ENCODE assay signal across 1 cellular context in the genomic region with DNA sequence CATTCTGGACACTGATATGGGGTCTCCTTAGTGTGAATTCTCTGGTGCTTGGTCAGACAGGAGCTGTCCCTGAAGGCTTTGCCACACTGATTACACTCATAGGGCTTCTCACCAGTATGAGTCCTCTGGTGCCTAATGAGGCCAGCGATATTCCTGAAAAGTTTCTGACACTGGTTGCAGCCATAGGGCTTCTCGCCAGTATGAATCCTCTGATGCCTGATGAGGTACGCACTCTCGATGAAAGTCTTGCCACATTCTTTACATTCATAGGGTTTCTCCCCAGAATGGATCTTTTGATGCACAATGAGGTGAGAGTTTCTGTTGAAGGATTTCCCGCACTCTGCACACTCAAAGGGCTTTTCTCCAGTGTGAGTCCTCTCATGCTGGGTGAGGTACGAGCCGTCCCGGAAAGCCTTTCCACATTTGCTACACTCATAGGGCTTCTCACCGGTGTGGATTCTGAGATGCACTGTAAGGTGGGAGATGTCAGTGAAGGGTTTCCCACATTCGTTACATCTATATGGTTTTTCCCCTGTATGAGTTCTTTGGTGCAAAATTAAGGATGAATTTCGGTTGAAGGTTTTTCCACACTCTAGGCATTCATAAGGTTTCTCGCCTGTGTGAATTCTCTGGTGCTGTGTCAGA.
TF ChIP-seq lines count a peak whose summit lies in the region.

No MANE protein-coding gene starts in this region.

TF ChIP-seq in IMR-90, 13 proteins besides CTCF, POLR2A, EP300 and RAD21:
- TF ChIP-seq, protein P1, sequence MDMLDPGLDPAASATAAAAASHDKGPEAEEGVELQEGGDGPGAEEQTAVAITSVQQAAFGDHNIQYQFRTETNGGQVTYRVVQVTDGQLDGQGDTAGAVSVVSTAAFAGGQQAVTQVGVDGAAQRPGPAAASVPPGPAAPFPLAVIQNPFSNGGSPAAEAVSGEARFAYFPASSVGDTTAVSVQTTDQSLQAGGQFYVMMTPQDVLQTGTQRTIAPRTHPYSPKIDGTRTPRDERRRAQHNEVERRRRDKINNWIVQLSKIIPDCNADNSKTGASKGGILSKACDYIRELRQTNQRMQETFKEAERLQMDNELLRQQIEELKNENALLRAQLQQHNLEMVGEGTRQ (IDR thresholded peaks at IDR 0.05; ENCODE audit: low read depth, low read length), result no peak
- TF ChIP-seq MAZ (IDR thresholded peaks at IDR 0.05; ENCODE audit: borderline replicate concordance, low read depth, low read length), result no peak
- TF ChIP-seq, protein P2, sequence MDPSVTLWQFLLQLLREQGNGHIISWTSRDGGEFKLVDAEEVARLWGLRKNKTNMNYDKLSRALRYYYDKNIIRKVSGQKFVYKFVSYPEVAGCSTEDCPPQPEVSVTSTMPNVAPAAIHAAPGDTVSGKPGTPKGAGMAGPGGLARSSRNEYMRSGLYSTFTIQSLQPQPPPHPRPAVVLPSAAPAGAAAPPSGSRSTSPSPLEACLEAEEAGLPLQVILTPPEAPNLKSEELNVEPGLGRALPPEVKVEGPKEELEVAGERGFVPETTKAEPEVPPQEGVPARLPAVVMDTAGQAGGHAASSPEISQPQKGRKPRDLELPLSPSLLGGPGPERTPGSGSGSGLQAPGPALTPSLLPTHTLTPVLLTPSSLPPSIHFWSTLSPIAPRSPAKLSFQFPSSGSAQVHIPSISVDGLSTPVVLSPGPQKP (IDR thresholded peaks at IDR 0.05; ENCODE audit: borderline replicate concordance, low read depth, low read length), result no peak
- TF ChIP-seq NFE2L2 (IDR thresholded peaks at IDR 0.05; ENCODE audit: low read depth, low read length), result no peak
